Comparison of ENCODE assay signal across 19 cellular contexts in genomic region chr1:163436133-163436532, GRCh38.
"Had no signal": no experiment of that assay in that cellular context is flagged by ENCODE, and none has a peak within 500 bp of the region (broad histone marks: within the 10 kb centered on the region; RNA-seq: fewer than 3 reads in every experiment).

No MANE protein-coding gene starts in this region.

- DNase-seq: activated CD4-positive, alpha-beta T cell treated with anti-CD3 and anti-CD28 coated beads for 48 hours; activated CD8-positive, alpha-beta memory T cell treated with anti-CD3 and anti-CD28 coated beads, Interleukin-2, amount 50 U/mL, for 48 hours; activated CD8-positive, alpha-beta T cell treated with anti-CD3 and anti-CD28 coated beads, Interleukin-2, amount 10 ng/mL, durations not matched to agents 7 days and 5 days; activated gamma-delta T cell treated with Interleukin-2 at 50 U/mL for 16 hours; activated naive CD8-positive, alpha-beta T cell treated with anti-CD3 and anti-CD28 coated beads for 36 hours; erythroblast; kidney; mesenchymal stem cell; nucleus accumbens; small intestine; stimulated activated CD4-positive, alpha-beta T cell treated with anti-CD3 and anti-CD28 coated beads, Interleukin-4, amount 100 ng/mL, for 24 hours; stimulated activated naive CD4-positive, alpha-beta T cell; T-helper 17 cell; uterus had no signal

- H3K27ac ChIP-seq: hepatocyte, right atrium auricular region, tibial nerve, uterus had no signal

- H3K4me2 ChIP-seq: hepatocyte had no signal

- ATAC-seq: activated CD8-positive, alpha-beta T cell treated with anti-CD3 and anti-CD28 coated beads, Interleukin-2, amount 10 ng/mL, durations not matched to agents 7 days and 5 days; T-helper 17 cell; WTC11 had no signal

- H3K9me3 ChIP-seq: uterus had no signal

- H3K27me3 ChIP-seq: hepatocyte, right atrium auricular region, tibial nerve, uterus had no signal

- H3K4me1 ChIP-seq: right atrium auricular region, tibial nerve, uterus had no signal

- H3K4me1 Mint-ChIP-seq: activated naive CD8-positive, alpha-beta T cell treated with anti-CD3 and anti-CD28 coated beads for 36 hours; T-helper 17 cell had no signal

- H3K79me2 ChIP-seq: hepatocyte had no signal

- H3K4me3 ChIP-seq: hepatocyte, right atrium auricular region, tibial nerve, uterus had no signal

- H3K36me3 Mint-ChIP-seq: activated naive CD8-positive, alpha-beta T cell treated with anti-CD3 and anti-CD28 coated beads for 36 hours had no signal

- H2AFZ ChIP-seq: hepatocyte had no signal

- H3K4me3 Mint-ChIP-seq: activated CD8-positive, alpha-beta T cell treated with anti-CD3 and anti-CD28 coated beads, Interleukin-2, amount 10 ng/mL, durations not matched to agents 7 days and 5 days; activated naive CD8-positive, alpha-beta T cell treated with anti-CD3 and anti-CD28 coated beads for 36 hours; nephron; T-helper 17 cell; WTC11 had no signal

- H3K36me3 ChIP-seq: right atrium auricular region, tibial nerve, uterus had no signal
